19 cellular contexts compared by ENCODE assay signal in genomic region chr5:151139646-151140045, GRCh38. TPM values are rescaled to one million over a fixed set of nuclear protein-coding genes. Genes with fewer than 3 reads are reported as not detected.
DNase-seq lines count a peak whose midpoint lies in the region; ATAC-seq and TF ChIP-seq lines count a peak whose summit lies in the region.
"Had no signal": no experiment of that assay in that cellular context is flagged by ENCODE, and none has a peak within 500 bp of the region (broad histone marks: within the 10 kb centered on the region; RNA-seq: fewer than 3 reads in every experiment).

No MANE protein-coding gene starts in this region.

- peaks cover 51% of the 10 kb centered on the region for H3K36me3 Mint-ChIP-seq in activated naive CD4-positive, alpha-beta T cell treated with anti-CD3 and anti-CD28 coated beads for 36 hours (ENCODE audit: low read depth)
- H3K36me3 Mint-ChIP-seq in activated naive CD8-positive, alpha-beta T cell treated with anti-CD3 and anti-CD28 coated beads, Interleukin-2, amount 10 ng/mL, durations not matched to agents 7 days and 5 days, result peaks cover 56% of the 10 kb centered on the region

- H3K79me2 ChIP-seq in Karpas-422 (ENCODE audit: low read length), result peaks cover 40% of the 10 kb centered on the region

- no peak overlapping the region for H3K4me2 ChIP-seq in Karpas-422 (ENCODE audit: low read depth, low read length, poor library complexity, severe bottlenecking)

- no peaks in the 10 kb centered on the region for H3K27me3 ChIP-seq in Karpas-422 (ENCODE audit: low read length)
- H3K27me3 ChIP-seq in psoas muscle (ENCODE audit: insufficient read depth in 3 of 3, low read length in 2 of 3), result no peaks in the 10 kb centered on the region
- H3K27me3 ChIP-seq: uterus had no signal

- no peak for ATAC-seq in activated naive CD8-positive, alpha-beta T cell treated with anti-CD3 and anti-CD28 coated beads, Interleukin-2, amount 10 ng/mL, durations not matched to agents 7 days and 5 days (ENCODE audit: low read depth)
- no peak for ATAC-seq in psoas muscle
- ATAC-seq in GM18519 (IDR thresholded peaks at IDR 0.05; ENCODE audit: low FRiP score, unreplicated experiment), result no peak
- ATAC-seq: PC-3 had no signal

- H3K4me1 ChIP-seq in Karpas-422 (ENCODE audit: low read length), result peaks cover 84% of the 10 kb centered on the region
- peaks cover 47% of the 10 kb centered on the region for H3K4me1 ChIP-seq in psoas muscle
- H3K4me1 ChIP-seq: uterus had no signal

- H3K9me3 Mint-ChIP-seq in activated naive CD4-positive, alpha-beta T cell treated with anti-CD3 and anti-CD28 coated beads for 36 hours, result no peaks in the 10 kb centered on the region
- no peaks in the 10 kb centered on the region for H3K9me3 Mint-ChIP-seq in activated naive CD8-positive, alpha-beta T cell treated with anti-CD3 and anti-CD28 coated beads, Interleukin-2, amount 10 ng/mL, durations not matched to agents 7 days and 5 days
- H3K9me3 Mint-ChIP-seq: brain had no signal

- H3K9me2 ChIP-seq in Karpas-422 (replicated peaks; ENCODE audit: insufficient read depth, low read length), result no peaks in the 10 kb centered on the region

- no peak for TF ChIP-seq CTCF in psoas muscle (IDR thresholded peaks at IDR 0.05)

- no peak overlapping the region for H2AFZ ChIP-seq in Karpas-422 (ENCODE audit: low read length)

- CTCF ChIA-PET in activated naive CD4-positive, alpha-beta T cell treated with anti-CD3 and anti-CD28 coated beads for 36 hours (lab: Charles Lee), result interaction anchor here (5.3 to 14.6 kb wide), 2 partner anchors 11 to 26 kb away, joined by 38 to 192 read pairs; no protein-coding TSS in a partner anchor

- H3K27ac ChIP-seq in Karpas-422 (ENCODE audit: low read length) (peak overlapping the region; percentile 89), psoas muscle (peak overlapping the region; percentile 94)
- H3K27ac ChIP-seq: uterus had no signal

- H3K36me3 ChIP-seq in Karpas-422 (ENCODE audit: insufficient read depth, low read length) (peaks cover 34% of the 10 kb centered on the region; the same call in 1 of the 2 replicates), psoas muscle (ENCODE audit: insufficient read depth in 1 of 2, low read depth in 1 of 2) (peaks cover 11 to 66% of the 10 kb centered on the region in 2 donors)
- H3K36me3 ChIP-seq: uterus had no signal

- intact Hi-C loops in activated naive CD4-positive, alpha-beta T cell treated with anti-CD3 and anti-CD28 coated beads for 36 hours (cut with micrococcal nuclease), result no loop called here
- intact Hi-C loops in psoas muscle (cut with DNase I), result no loop called here

- H3K4me1 Mint-ChIP-seq in activated naive CD4-positive, alpha-beta T cell treated with anti-CD3 and anti-CD28 coated beads for 36 hours (ENCODE audit: low read depth), result peaks cover 78% of the 10 kb centered on the region
- H3K4me1 Mint-ChIP-seq in activated naive CD8-positive, alpha-beta T cell treated with anti-CD3 and anti-CD28 coated beads, Interleukin-2, amount 10 ng/mL, durations not matched to agents 7 days and 5 days, result peaks cover 70% of the 10 kb centered on the region

- 91 to 99% (median 93%) methylated on average over 3 of the region's 3 CpGs for WGBS in psoas muscle, 3 donors

- H3K27ac Mint-ChIP-seq in activated naive CD4-positive, alpha-beta T cell treated with anti-CD3 and anti-CD28 coated beads for 36 hours, result peak overlapping the region; percentile 57
- H3K27ac Mint-ChIP-seq in activated naive CD8-positive, alpha-beta T cell treated with anti-CD3 and anti-CD28 coated beads, Interleukin-2, amount 10 ng/mL, durations not matched to agents 7 days and 5 days, result peak overlapping the region; percentile 63
- H3K27ac Mint-ChIP-seq: brain had no signal

- H4K20me1 ChIP-seq in Karpas-422 (ENCODE audit: insufficient read depth, low read depth, low read length), result no peaks in the 10 kb centered on the region

- H3K4me3 Mint-ChIP-seq in activated naive CD4-positive, alpha-beta T cell treated with anti-CD3 and anti-CD28 coated beads for 36 hours, result no peak overlapping the region
- no peak overlapping the region for H3K4me3 Mint-ChIP-seq in activated naive CD8-positive, alpha-beta T cell treated with anti-CD3 and anti-CD28 coated beads, Interleukin-2, amount 10 ng/mL, durations not matched to agents 7 days and 5 days
- H3K4me3 Mint-ChIP-seq: brain had no signal

- H3K4me3 ChIP-seq in Karpas-422 (ENCODE audit: low read length), result no peak overlapping the region
- H3K4me3 ChIP-seq in psoas muscle, result no peak overlapping the region
- H3K4me3 ChIP-seq: uterus had no signal

- DNase-seq in activated naive CD4-positive, alpha-beta T cell treated with anti-CD3 and anti-CD28 coated beads for 36 hours, result no peak
- no peak for DNase-seq in activated naive CD4-positive, alpha-beta T cell treated with Interleukin-2 at 50 U/mL for 16 hours
- DNase-seq in Karpas-422 (no peak), psoas muscle (no peak), nucleus accumbens (lab: John Stamatoyannopoulos, UW) (no peak), NCI-H2196 (lab: John Stamatoyannopoulos, UW; ENCODE audit: unreplicated experiment) (no peak)
- no peak for DNase-seq in activated naive CD8-positive, alpha-beta T cell treated with anti-CD3 and anti-CD28 coated beads, Interleukin-2, amount 10 ng/mL, durations not matched to agents 7 days and 5 days
- DNase-seq: activated CD4-positive, alpha-beta T cell treated with anti-CD3 and anti-CD28 coated beads for 1 hour; activated CD8-positive, alpha-beta memory T cell treated with anti-CD3 and anti-CD28 coated beads, Interleukin-2, amount 50 U/mL, for 4 hours; C1 segment of cervical spinal cord; DMS 273 treated with DMSO at 0.1 percent for 48 hours; NCI-H1092; NCI-H187 treated with DMSO at 0.1 percent for 48 hours; PC-3; SHP77; SW 1271; uterus had no signal

- no peaks in the 10 kb centered on the region for H3K27me3 Mint-ChIP-seq in activated naive CD4-positive, alpha-beta T cell treated with anti-CD3 and anti-CD28 coated beads for 36 hours (ENCODE audit: low read depth)
- no peaks in the 10 kb centered on the region for H3K27me3 Mint-ChIP-seq in activated naive CD8-positive, alpha-beta T cell treated with anti-CD3 and anti-CD28 coated beads, Interleukin-2, amount 10 ng/mL, durations not matched to agents 7 days and 5 days
- H3K27me3 Mint-ChIP-seq: brain had no signal

- H3K9ac ChIP-seq in Karpas-422 (ENCODE audit: low read length), result no peak overlapping the region

- H3K9me3 ChIP-seq in Karpas-422 (ENCODE audit: low read length) (no peaks in the 10 kb centered on the region), psoas muscle (no peaks in the 10 kb centered on the region)
- H3K9me3 ChIP-seq: uterus had no signal

- POLR2A ChIA-PET in activated naive CD8-positive, alpha-beta T cell treated with anti-CD3 and anti-CD28 coated beads, Interleukin-2, amount 10 ng/mL, durations not matched to agents 7 days and 5 days (lab: Charles Lee), result interaction anchor here (0.7 to 4.7 kb wide), 2 partner anchors 12 to 14 kb away, joined by 3 to 36 read pairs; no protein-coding TSS in a partner anchor

RNA-seq across cellular contexts. Expression of gene ANXA6, which starts 17.9 kb away (rescaled TPM):
- 100 to 1,000 TPM; 272 to 284 TPM for total RNA-seq in activated naive CD4-positive, alpha-beta T cell treated with anti-CD3 and anti-CD28 coated beads for 36 hours
- 277 and 387 TPM in 2 replicates for total RNA-seq in Karpas-422 (2014; rRNA removed; shearing (Covaris generic); ENCODE audit: low replicate concordance)
- 100 to 1,000 TPM; 518 to 538 TPM for total RNA-seq in activated naive CD8-positive, alpha-beta T cell treated with anti-CD3 and anti-CD28 coated beads, Interleukin-2, amount 10 ng/mL, durations not matched to agents 7 days and 5 days
- total RNA-seq in psoas muscle, result 100 to 1,000 TPM; 133 to 234 (median 154) TPM
- polyA plus RNA-seq in psoas muscle, result 100 to 1,000 TPM in 2 of 3 donors, 10 to 100 TPM in 1; 81.4 to 129 (median 112) TPM

RNA-seq across cellular contexts. Expression of gene TNIP1, which starts 58.8 kb away (rescaled TPM):
- total RNA-seq in activated naive CD4-positive, alpha-beta T cell treated with anti-CD3 and anti-CD28 coated beads for 36 hours, result 100 to 1,000 TPM; 238 to 263 TPM
- 106 and 205 TPM in 2 replicates for total RNA-seq in Karpas-422 (2014; rRNA removed; shearing (Covaris generic); ENCODE audit: low replicate concordance)
- 100 to 1,000 TPM; 172 to 176 TPM for total RNA-seq in activated naive CD8-positive, alpha-beta T cell treated with anti-CD3 and anti-CD28 coated beads, Interleukin-2, amount 10 ng/mL, durations not matched to agents 7 days and 5 days
- total RNA-seq in psoas muscle, result 100 to 1,000 TPM; 114 to 218 (median 149) TPM
- polyA plus RNA-seq in psoas muscle, result 100 to 1,000 TPM in 2 of 3 donors, 10 to 100 TPM in 1; 55.5 to 167 (median 106) TPM
